In the genomic region with DNA sequence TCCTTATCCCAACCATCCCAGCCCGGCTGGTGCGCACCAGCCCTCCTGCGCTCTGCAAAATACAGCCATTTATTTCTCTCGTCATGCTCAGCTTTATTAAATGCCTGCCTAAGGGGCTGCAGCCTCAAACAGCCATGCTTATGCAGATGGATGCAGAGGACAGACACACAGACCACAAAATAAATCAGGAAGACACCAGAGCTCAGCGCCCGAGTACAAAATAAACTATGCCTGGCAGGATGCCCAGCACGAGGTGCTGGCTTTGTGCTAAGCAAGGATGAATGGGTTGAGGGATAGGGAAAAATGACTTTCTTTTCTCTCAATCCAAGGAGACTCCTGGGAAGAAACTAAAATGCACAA, we compare ENCODE assay signal across 1 cellular context.
TF ChIP-seq lines count a peak whose summit lies in the region.

No MANE protein-coding gene starts in this region.

TF ChIP-seq in SK-N-SH, 30 proteins besides CTCF, POLR2A, EP300 and RAD21 (continued from another document):
- TF ChIP-seq IRF3 (IDR thresholded peaks at IDR 0.05; ENCODE audit: low read depth, low read length) (no peak), NFIC (IDR thresholded peaks at IDR 0.05; ENCODE audit: borderline replicate concordance) (peak; percentile 98), GATA2 (CRISPR knock-in tag; IDR thresholded peaks at IDR 0.05) (peak; percentile 12; the same call in 1 of the 2 replicates), SIN3A (IDR thresholded peaks at IDR 0.05; ENCODE audit: borderline replicate concordance, low read depth, low read length) (0 out of 2 replicates have a peak, but pooled peaks have one; percentile 56), RXRA (IDR thresholded peaks at IDR 0.05; ENCODE audit: borderline replicate concordance, low read depth) (no peak), MXI1 (IDR thresholded peaks at IDR 0.05; ENCODE audit: low read depth, low read length) (peak; percentile 60; the same call in 1 of the 2 replicates), USF2 (IDR thresholded peaks at IDR 0.05; ENCODE audit: borderline replicate concordance, low read depth, low read length) (no peak), RFX5 (IDR thresholded peaks at IDR 0.05; ENCODE audit: low read length) (no peak)
- TF ChIP-seq, protein P1, sequence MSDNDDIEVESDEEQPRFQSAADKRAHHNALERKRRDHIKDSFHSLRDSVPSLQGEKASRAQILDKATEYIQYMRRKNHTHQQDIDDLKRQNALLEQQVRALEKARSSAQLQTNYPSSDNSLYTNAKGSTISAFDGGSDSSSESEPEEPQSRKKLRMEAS (IDR thresholded peaks at IDR 0.05; ENCODE audit: low read depth): peak; percentile 89
- TF ChIP-seq, protein P2, sequence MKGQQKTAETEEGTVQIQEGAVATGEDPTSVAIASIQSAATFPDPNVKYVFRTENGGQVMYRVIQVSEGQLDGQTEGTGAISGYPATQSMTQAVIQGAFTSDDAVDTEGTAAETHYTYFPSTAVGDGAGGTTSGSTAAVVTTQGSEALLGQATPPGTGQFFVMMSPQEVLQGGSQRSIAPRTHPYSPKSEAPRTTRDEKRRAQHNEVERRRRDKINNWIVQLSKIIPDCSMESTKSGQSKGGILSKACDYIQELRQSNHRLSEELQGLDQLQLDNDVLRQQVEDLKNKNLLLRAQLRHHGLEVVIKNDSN (IDR thresholded peaks at IDR 0.05; ENCODE audit: borderline replicate concordance, low read depth): 0 out of 2 replicates have a peak, but pooled peaks have one; percentile 5
